Comparison of ENCODE assay signal across 13 cellular contexts in genomic region chr9:125422853-125423252, GRCh38.
A peak's percentile ranks its signal among the peaks of the same experiment; 100 is the strongest.
DNase-seq lines count a peak whose midpoint lies in the region; ATAC-seq lines count a peak whose summit lies in the region.
"Had no signal": no experiment of that assay in that cellular context is flagged by ENCODE, and none has a peak within 500 bp of the region (broad histone marks: within the 10 kb centered on the region; RNA-seq: fewer than 3 reads in every experiment).

No MANE protein-coding gene starts in this region.

- H3K9ac ChIP-seq in neuronal stem cell (ENCODE audit: low read depth, low read length, poor library complexity), result no peak overlapping the region
- H3K9ac ChIP-seq: BLaER1 had no signal

- no peak overlapping the region for H2BK120ac ChIP-seq in neuronal stem cell (ENCODE audit: low read depth, low read length)

- no peaks in the 10 kb centered on the region for H3K9me3 Mint-ChIP-seq in activated T-helper 1 cell treated with anti-CD3 and anti-CD28 coated beads, Interleukin-12 subunit alpha, Interleukin-12 subunit beta, Interleukin-2, Interleukin-4 antibody, amounts not matched to agents 30 ng/mL and 10 ng/mL and 1 ng/mL, durations not matched to agents 14 hours and 24 hours and 36 hours
- H3K9me3 Mint-ChIP-seq: CD14-positive monocyte; CD4-positive, alpha-beta memory T cell had no signal

- no peak overlapping the region for H3K4me2 ChIP-seq in neuronal stem cell (ENCODE audit: insufficient read depth, low read length, poor library complexity, severe bottlenecking)
- H3K4me2 ChIP-seq: BLaER1 had no signal

- H2AFZ ChIP-seq in neuronal stem cell (ENCODE audit: low read length), result no peak overlapping the region

- no CpG with 5 or more reads among the region's 10 CpGs for whole genome bisulfite sequencing in neuronal stem cell (ENCODE audit: extremely low coverage in 2 of 2, insufficient read length in 2 of 2, insufficient replicate concordance in 1 of 2), 2 donors

- intact Hi-C loops in left cardiac atrium (cut with DNase I) (loop anchor here in 1 of 2 donors (5.0 kb wide), 1 partner anchor 299 kb away; no protein-coding TSS in a partner anchor), left ventricle myocardium superior (cut with micrococcal nuclease) (no loop called here), left colon (cut with DNase I, micrococcal nuclease) (no loop called here)
- intact Hi-C loops in activated T-helper 1 cell treated with anti-CD3 and anti-CD28 coated beads, Interleukin-12 subunit alpha, Interleukin-12 subunit beta, Interleukin-2, Interleukin-4 antibody, amounts not matched to agents 30 ng/mL and 10 ng/mL and 1 ng/mL, durations not matched to agents 14 hours and 24 hours and 36 hours (cut with micrococcal nuclease), result no loop called here

- peak; percentile 6 for DNase-seq in left cardiac atrium
- no peak for DNase-seq in left ventricle myocardium superior
- no peak for DNase-seq in left colon
- no peak for DNase-seq in neuronal stem cell (ENCODE audit: low spot score)
- no peak for DNase-seq in cerebellum (ENCODE audit: low spot score)
- DNase-seq in activated T-helper 1 cell treated with anti-CD3 and anti-CD28 coated beads, Interleukin-12 subunit alpha, Interleukin-12 subunit beta, Interleukin-2, Interleukin-4 antibody, amounts not matched to agents 30 ng/mL and 10 ng/mL and 1 ng/mL, durations not matched to agents 14 hours and 24 hours and 36 hours (ENCODE audit: low spot score), result no peak
- no peak for DNase-seq in cerebellar nuclear complex (lab: John Stamatoyannopoulos, UW)
- DNase-seq: 8988T; Calu3; CD4-positive, alpha-beta memory T cell had no signal

- no peaks in the 10 kb centered on the region for H3K27me3 Mint-ChIP-seq in activated T-helper 1 cell treated with anti-CD3 and anti-CD28 coated beads, Interleukin-12 subunit alpha, Interleukin-12 subunit beta, Interleukin-2, Interleukin-4 antibody, amounts not matched to agents 30 ng/mL and 10 ng/mL and 1 ng/mL, durations not matched to agents 14 hours and 24 hours and 36 hours (ENCODE audit: insufficient read depth)

- H3K14ac ChIP-seq in neuronal stem cell (ENCODE audit: low read length), result no peak overlapping the region

- no peaks in the 10 kb centered on the region for H3K36me3 Mint-ChIP-seq in activated T-helper 1 cell treated with anti-CD3 and anti-CD28 coated beads, Interleukin-12 subunit alpha, Interleukin-12 subunit beta, Interleukin-2, Interleukin-4 antibody, amounts not matched to agents 30 ng/mL and 10 ng/mL and 1 ng/mL, durations not matched to agents 14 hours and 24 hours and 36 hours (ENCODE audit: low read depth)
- H3K36me3 Mint-ChIP-seq: CD14-positive monocyte; CD4-positive, alpha-beta memory T cell had no signal

- no peak overlapping the region for H3K27ac Mint-ChIP-seq in activated T-helper 1 cell treated with anti-CD3 and anti-CD28 coated beads, Interleukin-12 subunit alpha, Interleukin-12 subunit beta, Interleukin-2, Interleukin-4 antibody, amounts not matched to agents 30 ng/mL and 10 ng/mL and 1 ng/mL, durations not matched to agents 14 hours and 24 hours and 36 hours
- H3K27ac Mint-ChIP-seq: CD14-positive monocyte; CD4-positive, alpha-beta memory T cell had no signal

- no peaks in the 10 kb centered on the region for H3K4me1 Mint-ChIP-seq in activated T-helper 1 cell treated with anti-CD3 and anti-CD28 coated beads, Interleukin-12 subunit alpha, Interleukin-12 subunit beta, Interleukin-2, Interleukin-4 antibody, amounts not matched to agents 30 ng/mL and 10 ng/mL and 1 ng/mL, durations not matched to agents 14 hours and 24 hours and 36 hours (ENCODE audit: low read depth)
- H3K4me1 Mint-ChIP-seq: CD14-positive monocyte; CD4-positive, alpha-beta memory T cell had no signal

- H3K4me1 ChIP-seq in neuronal stem cell (ENCODE audit: control insufficient read depth in 2 of 2, insufficient read depth in 1 of 2, low read depth in 1 of 2, low read length in 2 of 2), result peaks cover 0 to 3% of the 10 kb centered on the region in 2 donors
- H3K4me1 ChIP-seq: BLaER1, HAP-1 had no signal

- no peaks in the 10 kb centered on the region for H3K9me3 ChIP-seq in neuronal stem cell (replicated peaks in 1 of 2; ENCODE audit: control insufficient read depth in 2 of 2, insufficient read depth in 1 of 2, low read depth in 1 of 2, low read length in 2 of 2)
- H3K9me3 ChIP-seq: BLaER1, HAP-1 had no signal

- ATAC-seq in left cardiac atrium, result no peak
- ATAC-seq in left ventricle myocardium superior, result no peak
- peak; percentile 58 for ATAC-seq in left colon

- no peaks in the 10 kb centered on the region for H3K79me1 ChIP-seq in neuronal stem cell (ENCODE audit: low read depth, low read length)

- H3K18ac ChIP-seq in neuronal stem cell (ENCODE audit: low read length), result peak overlapping the region; percentile 57

- peak overlapping the region; percentile 59 for H2BK15ac ChIP-seq in neuronal stem cell (ENCODE audit: low read length)

- H3K4ac ChIP-seq in neuronal stem cell (ENCODE audit: low read length), result peak overlapping the region; percentile 54

- H3K23ac ChIP-seq in neuronal stem cell (ENCODE audit: low read depth, low read length, poor library complexity), result no peak overlapping the region

- no peak overlapping the region for H3K27ac ChIP-seq in neuronal stem cell (replicated peaks; ENCODE audit: low read length)
- H3K27ac ChIP-seq: BLaER1 had no signal

- H2BK12ac ChIP-seq in neuronal stem cell (ENCODE audit: low read length), result no peak overlapping the region

- no peak overlapping the region for H4K8ac ChIP-seq in neuronal stem cell (ENCODE audit: low read depth, low read length)

- H2BK5ac ChIP-seq in neuronal stem cell (ENCODE audit: low read length), result peak overlapping the region; percentile 33

- H3K36me3 ChIP-seq in neuronal stem cell (replicated peaks in 1 of 2; ENCODE audit: control insufficient read depth in 2 of 2, insufficient read depth in 2 of 2, low read length in 2 of 2), result no peaks in the 10 kb centered on the region
- H3K36me3 ChIP-seq: BLaER1, HAP-1 had no signal

- no peak overlapping the region for H3K4me3 ChIP-seq in neuronal stem cell (ENCODE audit: low read length in 2 of 2)
- H3K4me3 ChIP-seq: BLaER1, HAP-1 had no signal

- no peaks in the 10 kb centered on the region for H3K27me3 ChIP-seq in neuronal stem cell (ENCODE audit: control insufficient read depth in 3 of 3, insufficient read depth in 3 of 3, low read depth in 1 of 3, low read length in 3 of 3)
- H3K27me3 ChIP-seq: BLaER1 had no signal

- no peak overlapping the region for H4K91ac ChIP-seq in neuronal stem cell (ENCODE audit: low read depth, low read length, poor library complexity)

- H3K4me3 Mint-ChIP-seq in activated T-helper 1 cell treated with anti-CD3 and anti-CD28 coated beads, Interleukin-12 subunit alpha, Interleukin-12 subunit beta, Interleukin-2, Interleukin-4 antibody, amounts not matched to agents 30 ng/mL and 10 ng/mL and 1 ng/mL, durations not matched to agents 14 hours and 24 hours and 36 hours, result no peak overlapping the region
- H3K4me3 Mint-ChIP-seq: CD14-positive monocyte; CD4-positive, alpha-beta memory T cell had no signal

- peak overlapping the region; percentile 80 for H2AK5ac ChIP-seq in neuronal stem cell (ENCODE audit: low read depth, low read length)
